8 cellular contexts compared by ENCODE assay signal in the genomic region with DNA sequence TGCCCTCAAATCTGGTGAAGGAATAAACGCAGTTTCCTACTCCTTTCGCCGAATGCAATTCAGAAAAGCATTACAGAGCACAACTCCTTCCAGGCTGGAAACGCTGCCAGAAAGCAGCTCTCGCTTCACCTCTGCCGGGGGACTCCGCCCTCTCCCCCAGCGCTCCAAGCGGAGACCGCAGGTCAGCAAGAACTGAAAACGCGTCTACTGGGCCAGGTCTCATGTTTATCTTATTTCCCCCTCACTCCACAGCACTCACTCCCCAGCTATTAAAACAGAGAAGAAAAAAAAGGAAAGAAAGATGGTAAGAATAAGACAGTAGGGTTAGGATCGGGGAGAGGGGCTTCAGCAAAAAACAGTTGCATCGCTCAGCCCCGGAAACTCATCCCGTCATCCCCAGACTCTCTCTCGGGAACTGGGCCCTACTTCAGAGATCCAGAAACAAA.
DNase-seq lines count a peak whose midpoint lies in the region; ATAC-seq and TF ChIP-seq lines count a peak whose summit lies in the region.

No MANE protein-coding gene starts in this region.

- ATAC-seq in GM18519 (IDR thresholded peaks at IDR 0.05; ENCODE audit: low FRiP score, unreplicated experiment): peak; percentile 32
- ATAC-seq in HG03108 (IDR thresholded peaks at IDR 0.05; ENCODE audit: unreplicated experiment): peak; percentile 32

- DNase-seq in NCI-H345 (lab: John Stamatoyannopoulos, UW): peak; percentile 78
- peak; percentile 29 for DNase-seq in activated CD4-positive, CD25-positive, alpha-beta regulatory T cell treated with anti-CD3 and anti-CD28 coated beads, Interleukin-2, amount 50 U/mL, for 16 hours (ENCODE audit: low read depth, low spot score)
- peak; percentile 59 for DNase-seq in central memory CD4-positive, alpha-beta T cell
- peak; percentile 89 for DNase-seq in islet precursor cell
- peak; percentile 30 to 62 (median 56) for DNase-seq in stimulated activated CD4-positive, alpha-beta T cell treated with anti-CD3 and anti-CD28 coated beads, Interleukin-12 subunit alpha, Interleukin-12 subunit beta, amount 100 ng/mL, for 48 hours (ENCODE audit: low read depth in 2 of 3, low spot score in 1 of 3)

- peak overlapping the region; percentile 100 for H3K27ac ChIP-seq in 22Rv1

- TF ChIP-seq CTCF in 22Rv1 (IDR thresholded peaks at IDR 0.05): no peak

Comparison
In these comparisons a context has a peak if more than half of its experiments do, and no peak if none do; other contexts are left out.
1. Peak in every context shown above with its lines: DNase-seq, ATAC-seq and H3K27ac ChIP-seq.
2. DNase-seq: peak in every context shown above with its lines; median percentile 89 in islet precursor cell; 78 in NCI-H345; 59 in central memory CD4-positive, alpha-beta T cell; 56 in stimulated activated CD4-positive, alpha-beta T cell treated with anti-CD3 and anti-CD28 coated beads, Interleukin-12 subunit alpha, Interleukin-12 subunit beta, amount 100 ng/mL, for 48 hours; 29 in activated CD4-positive, CD25-positive, alpha-beta regulatory T cell treated with anti-CD3 and anti-CD28 coated beads, Interleukin-2, amount 50 U/mL, for 16 hours.